ENCODE assay signal across 27 cellular contexts in the genomic region with DNA sequence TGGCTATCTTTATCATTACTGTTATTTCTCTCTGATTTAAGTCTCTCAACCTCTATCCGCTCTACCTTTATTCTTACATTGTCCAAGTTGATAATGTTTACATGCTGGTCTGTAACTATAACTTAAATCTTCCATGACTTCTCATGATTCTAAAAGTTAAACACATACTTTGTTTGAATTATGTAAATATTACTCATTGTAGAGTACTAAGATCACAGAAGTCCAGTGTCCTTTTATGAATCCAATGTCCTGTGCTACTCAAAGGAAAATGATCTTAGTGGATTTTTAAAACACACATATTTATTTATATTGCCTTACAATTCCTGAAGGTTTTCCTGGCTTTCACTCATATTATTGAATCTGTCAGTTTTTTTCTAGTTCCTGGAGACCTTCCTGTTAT.
"Had no signal": no experiment of that assay in that cellular context is flagged by ENCODE, and none has a peak within 500 bp of the region (broad histone marks: within the 10 kb centered on the region; RNA-seq: fewer than 3 reads in every experiment).

No MANE protein-coding gene starts in this region.

- H3K36me3 ChIP-seq: colonic mucosa, esophagus squamous epithelium, gastrocnemius medialis, heart right ventricle, left lung, lower lobe of right lung had no signal

- H3K27ac ChIP-seq: colonic mucosa, epithelial cell of prostate, esophagus squamous epithelium, gastrocnemius medialis, heart right ventricle, left lung, lower lobe of right lung had no signal

- H3K9me3 Mint-ChIP-seq: dendritic cell treated with granulocyte-macrophage colony-stimulating factor and Interleukin-4, amounts not matched to agents 40 ng/mL and 50 ng/mL, for 4 days; effector memory CD8-positive, alpha-beta T cell; endodermal cell had no signal

- H3K27me3 ChIP-seq: colonic mucosa, esophagus squamous epithelium, gastrocnemius medialis, heart right ventricle, left lung had no signal

- ATAC-seq: effector memory CD8-positive, alpha-beta T cell; esophagus mucosa; gastrocnemius medialis; heart right ventricle; left cardiac atrium; left lung; left ventricle myocardium superior; lower lobe of right lung; mucosa of descending colon had no signal

- H3K4me3 Mint-ChIP-seq: dendritic cell treated with granulocyte-macrophage colony-stimulating factor and Interleukin-4, amounts not matched to agents 40 ng/mL and 50 ng/mL, for 4 days; effector memory CD8-positive, alpha-beta T cell; endodermal cell; mesothelial cell of epicardium; naive B cell had no signal

- FAIRE-seq: endometrium, keratinocyte had no signal

- H3K9me3 ChIP-seq: colonic mucosa, esophagus squamous epithelium, gastrocnemius medialis, heart right ventricle, left lung, lower lobe of right lung, mucosa of descending colon had no signal

- H3K4me3 ChIP-seq: colonic mucosa, esophagus squamous epithelium, gastrocnemius medialis, heart right ventricle, left lung, lower lobe of right lung, mucosa of descending colon had no signal

- H3K27me3 Mint-ChIP-seq: dendritic cell treated with granulocyte-macrophage colony-stimulating factor and Interleukin-4, amounts not matched to agents 40 ng/mL and 50 ng/mL, for 4 days; effector memory CD8-positive, alpha-beta T cell; naive B cell had no signal

- H3K27ac Mint-ChIP-seq: dendritic cell treated with granulocyte-macrophage colony-stimulating factor and Interleukin-4, amounts not matched to agents 40 ng/mL and 50 ng/mL, for 4 days; effector memory CD8-positive, alpha-beta T cell; endodermal cell; mesothelial cell of epicardium had no signal

- DNase-seq: colonic mucosa; cortex of kidney; effector CD8-positive, alpha-beta T cell; effector memory CD8-positive, alpha-beta T cell; endodermal cell; erythroblast; esophagus squamous epithelium; foreskin fibroblast; foreskin melanocyte; gastrocnemius medialis; glutamatergic neuron; head of caudate nucleus; heart right ventricle; hippocampal formation; left cardiac atrium; left lung; left ventricle myocardium superior; lower lobe of right lung; mesenchymal stem cell; mucosa of descending colon; naive B cell had no signal

- H3K4me1 ChIP-seq: colonic mucosa, esophagus squamous epithelium, left lung, lower lobe of right lung had no signal

- H3K36me3 Mint-ChIP-seq: mesothelial cell of epicardium had no signal
